ENCODE assay signal across 8 cellular contexts in the genomic region with DNA sequence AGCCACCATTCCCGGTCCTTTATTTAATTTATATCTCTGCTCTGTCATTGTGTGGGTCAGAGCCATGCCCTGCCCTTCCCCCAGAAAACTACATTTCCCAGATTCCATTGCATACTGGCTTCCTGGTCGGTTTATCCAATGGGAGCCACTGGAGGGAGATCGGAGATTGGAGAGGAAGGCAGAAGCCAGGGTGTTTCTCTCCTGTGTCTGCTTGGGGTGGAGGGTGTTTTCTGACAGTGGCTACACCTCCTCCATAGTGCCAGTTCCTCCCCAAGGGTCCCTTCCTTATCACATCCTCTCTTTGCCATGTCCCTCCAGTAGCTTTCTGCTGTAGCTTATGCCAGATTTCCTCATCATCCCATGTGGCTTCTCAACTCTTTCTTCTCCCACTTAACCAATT. TPM values are rescaled to one million over a fixed set of nuclear protein-coding genes. Genes with fewer than 3 reads are reported as not detected.
A peak's percentile ranks its signal among the peaks of the same experiment; 100 is the strongest.
DNase-seq lines count a peak whose midpoint lies in the region; ATAC-seq and TF ChIP-seq lines count a peak whose summit lies in the region.

No MANE protein-coding gene starts in this region.

- H2AK5ac ChIP-seq in H9 (ENCODE audit: insufficient read length, low read length) = no peak overlapping the region

- no peaks in the 10 kb centered on the region for H3K4me1 ChIP-seq in H9 (ENCODE audit: insufficient read depth, low read length)

- no peaks in the 10 kb centered on the region for H3K9me3 ChIP-seq in H9 (ENCODE audit: control insufficient read depth, low read depth, low read length)

- H3K23ac ChIP-seq in H9 (ENCODE audit: insufficient read length, low read depth, low read length) = no peak overlapping the region

- H4K91ac ChIP-seq in H9 (ENCODE audit: insufficient read length, low read depth, low read length) = no peak overlapping the region

- no peak overlapping the region for H2BK20ac ChIP-seq in H9 (ENCODE audit: low read depth, low read length, poor library complexity, severe bottlenecking)

- peaks cover 2 to 10% (median 8%) of the 10 kb centered on the region in 3 experiments; a peak in 6 of 7 replicates for H3K36me3 Mint-ChIP-seq in H9 (ENCODE audit: insufficient read depth in 1 of 3, low read depth in 3 of 3)

- H3K9ac ChIP-seq in H9 (ENCODE audit: extremely low read depth, insufficient read length, low read length) = no peak overlapping the region

- H2BK12ac ChIP-seq in H9 (ENCODE audit: insufficient read length, low read depth, low read length) = no peak overlapping the region

- H3K9me3 Mint-ChIP-seq in H9 = no peaks in the 10 kb centered on the region; a peak in 1 of 5 replicates

- no peak overlapping the region for H2BK5ac ChIP-seq in H9 (ENCODE audit: insufficient read length, low read length)

- peaks cover 13 to 16% of the 10 kb centered on the region in 2 experiments for H3K4me1 Mint-ChIP-seq in H9

- peaks cover 2% of the 10 kb centered on the region for H4K20me1 ChIP-seq in H9 (ENCODE audit: control insufficient read depth, insufficient read depth, insufficient read length)

- no peak for TF ChIP-seq CTCF in H9 (conservative IDR thresholded peaks at IDR 0.05)
- no peak for TF ChIP-seq CTCF in epithelial cell of esophagus (IDR thresholded peaks at IDR 0.05; ENCODE audit: insufficient read depth, low read depth, low read length, missing control alignments)
- TF ChIP-seq CTCF in GM20000 (IDR thresholded peaks at IDR 0.05; ENCODE audit: extremely low read depth, missing control alignments) = no peak
- TF ChIP-seq CTCF in coronary artery (IDR thresholded peaks at IDR 0.05) = no peak

- H3K79me1 ChIP-seq in H9 (ENCODE audit: insufficient read depth, low read depth, low read length, poor library complexity, severe bottlenecking) = peaks cover 2% of the 10 kb centered on the region

- H3K23me2 ChIP-seq in H9 (ENCODE audit: insufficient read length, low read depth, low read length, poor library complexity, severe bottlenecking) = peaks cover 11% of the 10 kb centered on the region

- ATAC-seq in GM21723 (IDR thresholded peaks at IDR 0.05; ENCODE audit: unreplicated experiment) = no peak

- DNase-seq in A172 (ENCODE audit: low spot score) = peak; percentile 70
- peak; percentile 76 for DNase-seq in H9
- peak; percentile 70 for DNase-seq in RPMI7951 (ENCODE audit: low read depth)
- DNase-seq in epithelial cell of esophagus (ENCODE audit: low read depth) = peak; percentile 53
- DNase-seq in pons (ENCODE audit: low spot score) = peak; percentile 42
- DNase-seq in GM20000 (ENCODE audit: low spot score) = no peak
- DNase-seq in coronary artery (ENCODE audit: low spot score) = no peak

- H3K27me3 Mint-ChIP-seq in H9 (ENCODE audit: low read depth) = no peaks in the 10 kb centered on the region; the same call in 1 of the 2 replicates

- H3K4ac ChIP-seq in H9 (ENCODE audit: low read depth, low read length) = no peak overlapping the region

- H3K27ac Mint-ChIP-seq in H9 = peak overlapping the region in 1 of 3 experiments; percentile 41; a peak in 4 of 7 replicates

- no peak overlapping the region for H3K14ac ChIP-seq in H9 (ENCODE audit: insufficient read depth, low read length)

- WGBS in H9 (ENCODE audit: extremely low coverage, insufficient read length, low lambda C conversion rate) = no CpG with 5 or more reads among the region's 3 CpGs

- H3T11ph ChIP-seq in H9 (ENCODE audit: low read length) = no peak overlapping the region

- peak overlapping the region in 1 of 2 experiments; percentile 38; a peak in 1 of 5 replicates for H3K4me3 Mint-ChIP-seq in H9

- no peak overlapping the region for H2BK15ac ChIP-seq in H9 (ENCODE audit: low read depth, low read length)

- no peaks in the 10 kb centered on the region for H3K27me3 ChIP-seq in H9 (ENCODE audit: insufficient read depth, low read length)

- no peak overlapping the region for H4K8ac ChIP-seq in H9 (replicated peaks; ENCODE audit: insufficient read length, low read depth, low read length)

- no peak overlapping the region for H3K56ac ChIP-seq in H9 (ENCODE audit: insufficient read length, low read depth, low read length)

- H3K27ac ChIP-seq in H9 (ENCODE audit: insufficient read length, low read depth, low read length) (no peak overlapping the region), coronary artery (no peak overlapping the region)

- no peak overlapping the region for H3K18ac ChIP-seq in H9 (ENCODE audit: insufficient read length, low read depth, low read length)

- peak overlapping the region; percentile 5 for H3K4me2 ChIP-seq in H9 (ENCODE audit: insufficient read depth, insufficient read length, low read length)

- H4K5ac ChIP-seq in H9 (ENCODE audit: insufficient read length, low read depth, low read length) = no peak overlapping the region

- no peaks in the 10 kb centered on the region for H3K79me2 ChIP-seq in H9 (ENCODE audit: insufficient read depth, low read length)

- no peak overlapping the region for H2BK120ac ChIP-seq in H9 (ENCODE audit: low read depth, low read length, poor library complexity, severe bottlenecking)

- H2AFZ ChIP-seq in H9 (ENCODE audit: low read length) = no peak overlapping the region

- H3K4me3 ChIP-seq in epithelial cell of esophagus (ENCODE audit: low read length) (no peak overlapping the region), coronary artery (no peak overlapping the region)

RNA-seq across cellular contexts. Expression of gene OLFM2, which starts 19.0 kb away (rescaled TPM):
- total RNA-seq in A172 (2014; rRNA removed; shearing (Covaris generic)) = 0.77 and 2.2 TPM in 2 replicates
- 75.6 and 76.5 TPM in 2 replicates for total RNA-seq in H9 (2021)
- total RNA-seq in RPMI7951 (2014; rRNA removed; shearing (Covaris generic)) = 0.49 and 1.4 TPM in 2 replicates

Comparison
In these comparisons a context has a peak if more than half of its experiments do, and no peak if none do; other contexts are left out.
1. DNase-seq: peak in A172 (single experiment), H9 (single experiment), RPMI7951 (single experiment), epithelial cell of esophagus (single experiment) and pons (single experiment); none in GM20000 (single experiment) and coronary artery (single experiment).
2. RNA of gene OLFM2, which starts 19.0 kb away (total RNA-seq): 75.6 to 76.5 TPM in H9; 0.77 to 2.2 TPM in A172 and 0.49 to 1.4 TPM in RPMI7951; every median in the first group is over 10 times any median in the second.